Comparison of ENCODE assay signal across 2 cellular contexts in genomic region chr11:2938644-2939418, GRCh38. TPM values are rescaled to one million over a fixed set of nuclear protein-coding genes. Genes with fewer than 3 reads are reported as not detected.
"Had no signal": no experiment of that assay in that cellular context is flagged by ENCODE, and none has a peak within 500 bp of the region (broad histone marks: within the 10 kb centered on the region; RNA-seq: fewer than 3 reads in every experiment).

No MANE protein-coding gene starts in this region.

RNA-seq across cellular contexts. Expression of gene PHLDA2, which starts 9.6 kb away (rescaled TPM):
- total RNA-seq: left ventricle myocardium inferior had no signal
- polyA plus RNA-seq: neural cell had no signal
